20 cellular contexts compared by ENCODE assay signal in genomic region chr2:232533944-232534710, GRCh38. TPM values are rescaled to one million over a fixed set of nuclear protein-coding genes. Genes with fewer than 3 reads are reported as not detected.
DNase-seq lines count a peak whose midpoint lies in the region; ATAC-seq and TF ChIP-seq lines count a peak whose summit lies in the region.
"Had no signal": no experiment of that assay in that cellular context is flagged by ENCODE, and none has a peak within 500 bp of the region (broad histone marks: within the 10 kb centered on the region; RNA-seq: fewer than 3 reads in every experiment).

No MANE protein-coding gene starts in this region.

- TF ChIP-seq EP300 in stomach (IDR thresholded peaks at IDR 0.05) = no peak

- no peak for TF ChIP-seq POLR2A in stomach (IDR thresholded peaks at IDR 0.05)

- TF ChIP-seq CTCF in natural killer cell (IDR thresholded peaks at IDR 0.05) = no peak
- TF ChIP-seq CTCF in fibroblast of pulmonary artery (IDR thresholded peaks at IDR 0.05; ENCODE audit: low read length, missing control alignments) = no peak
- no peak for TF ChIP-seq CTCF in nephron (IDR thresholded peaks at IDR 0.05; ENCODE audit: unreplicated experiment in 3 of 3)
- no peak for TF ChIP-seq CTCF in foreskin keratinocyte (conservative IDR thresholded peaks at IDR 0.05)
- no peak for TF ChIP-seq CTCF in stomach (IDR thresholded peaks at IDR 0.05)

- WGBS in stomach, 5 donors = 75 to 89% (median 79%) methylated on average over 3 to 13 of the region's 13 CpGs

- peaks cover 4% of the 10 kb centered on the region for H3K27me3 ChIP-seq in foreskin keratinocyte
- H3K27me3 ChIP-seq in stomach = peaks cover 0 to 49% (median 0%) of the 10 kb centered on the region in 3 donors

- H3K36me3 Mint-ChIP-seq in natural killer cell treated with Interleukin-12 subunit alpha and Interleukin-12 subunit beta and Interleukin-15 and Interleukin-18, amount 100 ng/mL, for 72 hours = no peaks in the 10 kb centered on the region
- H3K36me3 Mint-ChIP-seq in natural killer cell (no peaks in the 10 kb centered on the region), nephron (ENCODE audit: low read depth) (no peaks in the 10 kb centered on the region)
- H3K36me3 Mint-ChIP-seq: CD4-positive, CD25-positive, alpha-beta regulatory T cell had no signal

- no peak overlapping the region for H3K4me3 ChIP-seq in fibroblast of pulmonary artery (replicated peaks; ENCODE audit: low read depth, low read length)
- H3K4me3 ChIP-seq in stomach = no peak overlapping the region
- H3K4me3 ChIP-seq: coronary artery, lung, prostate gland had no signal

- H3K36me3 ChIP-seq in stomach = no peaks in the 10 kb centered on the region
- H3K36me3 ChIP-seq: prostate gland had no signal

- DNase-seq in natural killer cell treated with Interleukin-12 subunit alpha and Interleukin-12 subunit beta and Interleukin-15 and Interleukin-18, amount 100 ng/mL, for 72 hours (ENCODE audit: low spot score) = peak; percentile 15
- DNase-seq in natural killer cell (no peak), fibroblast of pulmonary artery (ENCODE audit: low read depth) (peak; percentile 47), foreskin keratinocyte (no peak), activated gamma-delta T cell (lab: John Stamatoyannopoulos, UW) (no peak), stomach (no peak), NCI-H187 (lab: John Stamatoyannopoulos, UW) (no peak)
- DNase-seq: activated naive CD4-positive, alpha-beta T cell; anterior cingulate cortex; CD4-positive, CD25-positive, alpha-beta regulatory T cell; NCI-H1436 treated with DMSO at 0.1 percent for 48 hours; NCI-H2171 treated with DMSO at 0.1 percent for 48 hours had no signal

- intact Hi-C loops in natural killer cell (cut with micrococcal nuclease) = no loop called here
- intact Hi-C loops in stomach (cut with DNase I; ENCODE audit: low total_unique reads) = no loop called here

- H3K27ac Mint-ChIP-seq in natural killer cell treated with Interleukin-12 subunit alpha and Interleukin-12 subunit beta and Interleukin-15 and Interleukin-18, amount 100 ng/mL, for 72 hours = no peak overlapping the region
- H3K27ac Mint-ChIP-seq in natural killer cell (no peak overlapping the region), nephron (peak overlapping the region; percentile 38 to 54 (median 54))
- H3K27ac Mint-ChIP-seq: CD4-positive, CD25-positive, alpha-beta regulatory T cell had no signal

- peaks cover 1 to 12% of the 10 kb centered on the region in 2 donors for H3K4me1 Mint-ChIP-seq in natural killer cell treated with Interleukin-12 subunit alpha and Interleukin-12 subunit beta and Interleukin-15 and Interleukin-18, amount 100 ng/mL, for 72 hours (ENCODE audit: low read depth in 2 of 2)
- H3K4me1 Mint-ChIP-seq in natural killer cell = peaks cover under 1 to 1% of the 10 kb centered on the region in 2 donors
- peaks cover 56% of the 10 kb centered on the region for H3K4me1 Mint-ChIP-seq in nephron

- ATAC-seq in natural killer cell treated with Interleukin-12 subunit alpha and Interleukin-12 subunit beta and Interleukin-15 and Interleukin-18, amount 100 ng/mL, for 72 hours = no peak
- no peak for ATAC-seq in natural killer cell
- ATAC-seq in foreskin keratinocyte = no peak

- H3K4me1 ChIP-seq in foreskin keratinocyte = no peaks in the 10 kb centered on the region
- peaks cover 0 to 12% (median 10%) of the 10 kb centered on the region in 4 donors for H3K4me1 ChIP-seq in stomach
- H3K4me1 ChIP-seq: prostate gland had no signal

- H3K9me3 ChIP-seq in stomach = peaks cover 0 to 10% (median 3%) of the 10 kb centered on the region in 4 donors
- H3K9me3 ChIP-seq: prostate gland had no signal

- H3K27ac ChIP-seq in foreskin keratinocyte (no peak overlapping the region), stomach (no peak overlapping the region)
- H3K27ac ChIP-seq: coronary artery, prostate gland had no signal

- H3K4me3 Mint-ChIP-seq in natural killer cell treated with Interleukin-12 subunit alpha and Interleukin-12 subunit beta and Interleukin-15 and Interleukin-18, amount 100 ng/mL, for 72 hours = no peak overlapping the region
- H3K4me3 Mint-ChIP-seq in natural killer cell (no peak overlapping the region), nephron (no peak overlapping the region)
- H3K4me3 Mint-ChIP-seq: CD4-positive, CD25-positive, alpha-beta regulatory T cell had no signal

- H3K9me3 Mint-ChIP-seq in natural killer cell treated with Interleukin-12 subunit alpha and Interleukin-12 subunit beta and Interleukin-15 and Interleukin-18, amount 100 ng/mL, for 72 hours = no peaks in the 10 kb centered on the region
- no peaks in the 10 kb centered on the region for H3K9me3 Mint-ChIP-seq in natural killer cell
- H3K9me3 Mint-ChIP-seq in nephron = no peaks in the 10 kb centered on the region

- H3K27me3 Mint-ChIP-seq in natural killer cell treated with Interleukin-12 subunit alpha and Interleukin-12 subunit beta and Interleukin-15 and Interleukin-18, amount 100 ng/mL, for 72 hours = peaks cover 12 to 15% of the 10 kb centered on the region in 2 donors
- peaks cover 0 to 14% of the 10 kb centered on the region in 2 donors for H3K27me3 Mint-ChIP-seq in natural killer cell (ENCODE audit: low read depth in 2 of 2)
- peaks cover 5% of the 10 kb centered on the region for H3K27me3 Mint-ChIP-seq in nephron (ENCODE audit: low read depth)

RNA-seq across cellular contexts. Expression of gene CHRNG, which starts 5.4 kb away (rescaled TPM):
- not detected for total RNA-seq in natural killer cell treated with Interleukin-12 subunit alpha and Interleukin-12 subunit beta and Interleukin-15 and Interleukin-18, amount 100 ng/mL, for 72 hours
- not detected for total RNA-seq in natural killer cell
- not detected in 2 replicates for total RNA-seq in foreskin keratinocyte
- polyA plus RNA-seq in foreskin keratinocyte = not detected in 2 replicates
- not detected for total RNA-seq in stomach
- polyA plus RNA-seq in stomach = not detected
- total RNA-seq: A673; CD4-positive, CD25-positive, alpha-beta regulatory T cell; endothelial cell of umbilical vein; lung; M059J; prostate gland; temporal lobe had no signal
- polyA plus RNA-seq: endothelial cell of umbilical vein, lung had no signal

RNA-seq across cellular contexts. Expression of gene CHRND, which starts 8.2 kb away (rescaled TPM):
- not detected for total RNA-seq in natural killer cell treated with Interleukin-12 subunit alpha and Interleukin-12 subunit beta and Interleukin-15 and Interleukin-18, amount 100 ng/mL, for 72 hours
- total RNA-seq in natural killer cell = not detected
- not detected in 2 replicates for total RNA-seq in foreskin keratinocyte
- polyA plus RNA-seq in foreskin keratinocyte = not detected in 2 replicates
- total RNA-seq in stomach = not detected
- polyA plus RNA-seq in stomach = not detected
- total RNA-seq: A673; CD4-positive, CD25-positive, alpha-beta regulatory T cell; endothelial cell of umbilical vein; lung; M059J; temporal lobe had no signal
- polyA plus RNA-seq: CD4-positive, CD25-positive, alpha-beta regulatory T cell; endothelial cell of umbilical vein; lung had no signal

RNA-seq across cellular contexts. Expression of gene PRSS56, which starts 13.9 kb away (rescaled TPM):
- not detected for total RNA-seq in natural killer cell treated with Interleukin-12 subunit alpha and Interleukin-12 subunit beta and Interleukin-15 and Interleukin-18, amount 100 ng/mL, for 72 hours
- not detected for total RNA-seq in natural killer cell
- not detected in 2 replicates for total RNA-seq in foreskin keratinocyte
- polyA plus RNA-seq in foreskin keratinocyte = not detected in 2 replicates
- not detected for total RNA-seq in stomach
- polyA plus RNA-seq in stomach = not detected
- total RNA-seq: A673; CD4-positive, CD25-positive, alpha-beta regulatory T cell; endothelial cell of umbilical vein; lung; M059J; prostate gland had no signal
- polyA plus RNA-seq: CD4-positive, CD25-positive, alpha-beta regulatory T cell; endothelial cell of umbilical vein; lung had no signal

RNA-seq across cellular contexts. Expression of gene TIGD1, which starts 16.2 kb away (rescaled TPM):
- total RNA-seq in natural killer cell treated with Interleukin-12 subunit alpha and Interleukin-12 subunit beta and Interleukin-15 and Interleukin-18, amount 100 ng/mL, for 72 hours = 1 to 10 TPM; 3.2 to 9.4 TPM
- 10 to 100 TPM; 10.6 to 13.2 (median 12.4) TPM for total RNA-seq in natural killer cell
- total RNA-seq in foreskin keratinocyte = 1.4 and 2.1 TPM in 2 replicates
- 0.58 and 0.68 TPM in 2 replicates for polyA plus RNA-seq in foreskin keratinocyte
- 10 to 100 TPM in 2 of 5 donors, 1 to 10 TPM in 3; 1.2 to 14.5 (median 7.2) TPM for total RNA-seq in stomach
- polyA plus RNA-seq in stomach = 1 to 10 TPM; 1.8 to 5.3 (median 4.8) TPM

RNA-seq across cellular contexts. Expression of gene EIF4E2, which starts 16.4 kb away (rescaled TPM):
- total RNA-seq in natural killer cell treated with Interleukin-12 subunit alpha and Interleukin-12 subunit beta and Interleukin-15 and Interleukin-18, amount 100 ng/mL, for 72 hours = 10 to 100 TPM; 65.6 to 79.2 TPM
- total RNA-seq in natural killer cell (10 to 100 TPM; 62.2 to 67.6 (median 63.5) TPM), foreskin keratinocyte (74.7 and 79.2 TPM in 2 replicates), stomach (10 to 100 TPM in 4 of 5 donors, 1 to 10 TPM in 1; 2.3 to 45.2 (median 28.6) TPM)
- polyA plus RNA-seq in foreskin keratinocyte (83.3 and 84.4 TPM in 2 replicates), stomach (10 to 100 TPM; 54.7 to 79.3 (median 69.2) TPM)

Comparison
In these comparisons a context has a peak if more than half of its experiments do, and no peak if none do; other contexts are left out.
1. DNase-seq: peak in natural killer cell treated with Interleukin-12 subunit alpha and Interleukin-12 subunit beta and Interleukin-15 and Interleukin-18, amount 100 ng/mL, for 72 hours (single experiment) and fibroblast of pulmonary artery (single experiment); none in natural killer cell (single experiment), foreskin keratinocyte (0 of 2), activated gamma-delta T cell (single experiment), stomach (single experiment) and NCI-H187 (0 of 2).
2. H3K27ac Mint-ChIP-seq: peak in nephron (3 of 3); none in natural killer cell treated with Interleukin-12 subunit alpha and Interleukin-12 subunit beta and Interleukin-15 and Interleukin-18, amount 100 ng/mL, for 72 hours (0 of 2) and natural killer cell (0 of 2).